Comparison of ENCODE assay signal across 26 cellular contexts in genomic region chr4:65167719-65168118, GRCh38.
"Had no signal": no experiment of that assay in that cellular context is flagged by ENCODE, and none has a peak within 500 bp of the region (broad histone marks: within the 10 kb centered on the region; RNA-seq: fewer than 3 reads in every experiment).

No MANE protein-coding gene starts in this region.

- H3K27ac ChIP-seq: HL-60, KMS-11, RWPE1 had no signal

- H3K4me3 Mint-ChIP-seq: IgD-negative memory B cell had no signal

- DNase-seq: Kasumi-1; MG63; NCI-H1092; NCI-H1105 treated with DMSO at 0.1 percent for 48 hours; NCI-H1417 treated with DMSO at 0.1 percent for 48 hours; NCI-H146; NCI-H1694 treated with DMSO at 0.1 percent for 48 hours; NCI-H1930; NCI-H2081; NCI-H2171; NCI-H226; NCI-H446; NCI-H510A; NCI-H524 treated with DMSO at 0.1 percent for 48 hours; NCI-H69; NCI-H774; NK-92 treated with Interleukin-12 subunit alpha and Interleukin-12 subunit beta, amount 100 ng/mL, for 24 hours; PC-3; SHP77; SK-N-SH; SW 1271 had no signal

- H3K36me3 ChIP-seq: MG63 had no signal

- H3K27me3 Mint-ChIP-seq: IgD-negative memory B cell had no signal

- H3K4me2 ChIP-seq: KMS-11, SK-N-SH had no signal

- H3K4me3 ChIP-seq: K562, MG63 had no signal

- H3K9me3 ChIP-seq: MG63, SK-N-SH had no signal

- H3K27me3 ChIP-seq: MG63 had no signal

- H3K4me1 Mint-ChIP-seq: IgD-negative memory B cell had no signal

- H3K36me3 Mint-ChIP-seq: IgD-negative memory B cell had no signal

- H3K9ac ChIP-seq: KMS-11, SK-N-SH had no signal
